In the genomic region with DNA sequence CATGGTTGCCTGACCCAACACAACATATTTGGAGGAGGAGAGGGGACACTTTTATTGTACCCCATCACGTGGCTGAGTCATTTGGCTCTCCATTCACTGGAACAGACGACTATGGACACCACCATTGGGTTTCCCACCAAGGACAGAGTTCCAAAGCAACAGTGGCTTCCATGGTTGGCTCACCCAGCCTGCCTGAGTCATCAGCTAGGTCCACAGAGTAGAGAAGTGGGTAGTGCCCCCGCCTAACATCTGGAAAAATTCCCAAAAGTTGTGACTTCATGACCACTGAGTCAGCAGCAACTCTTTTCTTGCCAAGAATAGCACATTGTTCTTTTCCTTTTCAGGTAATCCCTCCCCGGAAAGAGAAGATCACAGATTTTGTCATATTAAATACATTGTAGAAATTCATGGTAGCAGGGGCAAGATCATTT, we compare ENCODE assay signal across 2 cellular contexts.
A peak's percentile ranks its signal among the peaks of the same experiment; 100 is the strongest.
TF ChIP-seq lines count a peak whose summit lies in the region.

No MANE protein-coding gene starts in this region.

TF ChIP-seq in SK-N-SH, 30 proteins besides CTCF, POLR2A, EP300 and RAD21 (continued from another document):
- TF ChIP-seq, protein P1, sequence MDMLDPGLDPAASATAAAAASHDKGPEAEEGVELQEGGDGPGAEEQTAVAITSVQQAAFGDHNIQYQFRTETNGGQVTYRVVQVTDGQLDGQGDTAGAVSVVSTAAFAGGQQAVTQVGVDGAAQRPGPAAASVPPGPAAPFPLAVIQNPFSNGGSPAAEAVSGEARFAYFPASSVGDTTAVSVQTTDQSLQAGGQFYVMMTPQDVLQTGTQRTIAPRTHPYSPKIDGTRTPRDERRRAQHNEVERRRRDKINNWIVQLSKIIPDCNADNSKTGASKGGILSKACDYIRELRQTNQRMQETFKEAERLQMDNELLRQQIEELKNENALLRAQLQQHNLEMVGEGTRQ (IDR thresholded peaks at IDR 0.05; ENCODE audit: borderline replicate concordance, low read depth, low read length) = no peak
- peak; percentile 71 for TF ChIP-seq JUND (IDR thresholded peaks at IDR 0.05)
- TF ChIP-seq, protein P2, sequence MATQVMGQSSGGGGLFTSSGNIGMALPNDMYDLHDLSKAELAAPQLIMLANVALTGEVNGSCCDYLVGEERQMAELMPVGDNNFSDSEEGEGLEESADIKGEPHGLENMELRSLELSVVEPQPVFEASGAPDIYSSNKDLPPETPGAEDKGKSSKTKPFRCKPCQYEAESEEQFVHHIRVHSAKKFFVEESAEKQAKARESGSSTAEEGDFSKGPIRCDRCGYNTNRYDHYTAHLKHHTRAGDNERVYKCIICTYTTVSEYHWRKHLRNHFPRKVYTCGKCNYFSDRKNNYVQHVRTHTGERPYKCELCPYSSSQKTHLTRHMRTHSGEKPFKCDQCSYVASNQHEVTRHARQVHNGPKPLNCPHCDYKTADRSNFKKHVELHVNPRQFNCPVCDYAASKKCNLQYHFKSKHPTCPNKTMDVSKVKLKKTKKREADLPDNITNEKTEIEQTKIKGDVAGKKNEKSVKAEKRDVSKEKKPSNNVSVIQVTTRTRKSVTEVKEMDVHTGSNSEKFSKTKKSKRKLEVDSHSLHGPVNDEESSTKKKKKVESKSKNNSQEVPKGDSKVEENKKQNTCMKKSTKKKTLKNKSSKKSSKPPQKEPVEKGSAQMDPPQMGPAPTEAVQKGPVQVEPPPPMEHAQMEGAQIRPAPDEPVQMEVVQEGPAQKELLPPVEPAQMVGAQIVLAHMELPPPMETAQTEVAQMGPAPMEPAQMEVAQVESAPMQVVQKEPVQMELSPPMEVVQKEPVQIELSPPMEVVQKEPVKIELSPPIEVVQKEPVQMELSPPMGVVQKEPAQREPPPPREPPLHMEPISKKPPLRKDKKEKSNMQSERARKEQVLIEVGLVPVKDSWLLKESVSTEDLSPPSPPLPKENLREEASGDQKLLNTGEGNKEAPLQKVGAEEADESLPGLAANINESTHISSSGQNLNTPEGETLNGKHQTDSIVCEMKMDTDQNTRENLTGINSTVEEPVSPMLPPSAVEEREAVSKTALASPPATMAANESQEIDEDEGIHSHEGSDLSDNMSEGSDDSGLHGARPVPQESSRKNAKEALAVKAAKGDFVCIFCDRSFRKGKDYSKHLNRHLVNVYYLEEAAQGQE (IDR thresholded peaks at IDR 0.05; ENCODE audit: low read depth, low read length) = peak; percentile 83; the same call in 1 of the 2 replicates
- no peak for TF ChIP-seq SMC3 (IDR thresholded peaks at IDR 0.05; ENCODE audit: low read depth, low read length)

TF ChIP-seq in SK-N-SH treated with all-trans-retinoic acid at 6 μM for 48 hours, 23 proteins besides CTCF, POLR2A, EP300 and RAD21 (continued from another document):
- TF ChIP-seq, protein P3, sequence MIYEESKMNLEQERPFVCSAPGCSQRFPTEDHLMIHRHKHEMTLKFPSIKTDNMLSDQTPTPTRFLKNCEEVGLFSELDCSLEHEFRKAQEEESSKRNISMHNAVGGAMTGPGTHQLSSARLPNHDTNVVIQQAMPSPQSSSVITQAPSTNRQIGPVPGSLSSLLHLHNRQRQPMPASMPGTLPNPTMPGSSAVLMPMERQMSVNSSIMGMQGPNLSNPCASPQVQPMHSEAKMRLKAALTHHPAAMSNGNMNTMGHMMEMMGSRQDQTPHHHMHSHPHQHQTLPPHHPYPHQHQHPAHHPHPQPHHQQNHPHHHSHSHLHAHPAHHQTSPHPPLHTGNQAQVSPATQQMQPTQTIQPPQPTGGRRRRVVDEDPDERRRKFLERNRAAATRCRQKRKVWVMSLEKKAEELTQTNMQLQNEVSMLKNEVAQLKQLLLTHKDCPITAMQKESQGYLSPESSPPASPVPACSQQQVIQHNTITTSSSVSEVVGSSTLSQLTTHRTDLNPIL (CRISPR knock-in tag; IDR thresholded peaks at IDR 0.05; ENCODE audit: low read depth) = no peak
- TF ChIP-seq RARB (CRISPR knock-in tag; IDR thresholded peaks at IDR 0.05) = no peak
- TF ChIP-seq OSR1 (CRISPR knock-in tag; IDR thresholded peaks at IDR 0.05) = no peak
- no peak for TF ChIP-seq ZNF8 (CRISPR knock-in tag; IDR thresholded peaks at IDR 0.05)
- TF ChIP-seq, protein P4, sequence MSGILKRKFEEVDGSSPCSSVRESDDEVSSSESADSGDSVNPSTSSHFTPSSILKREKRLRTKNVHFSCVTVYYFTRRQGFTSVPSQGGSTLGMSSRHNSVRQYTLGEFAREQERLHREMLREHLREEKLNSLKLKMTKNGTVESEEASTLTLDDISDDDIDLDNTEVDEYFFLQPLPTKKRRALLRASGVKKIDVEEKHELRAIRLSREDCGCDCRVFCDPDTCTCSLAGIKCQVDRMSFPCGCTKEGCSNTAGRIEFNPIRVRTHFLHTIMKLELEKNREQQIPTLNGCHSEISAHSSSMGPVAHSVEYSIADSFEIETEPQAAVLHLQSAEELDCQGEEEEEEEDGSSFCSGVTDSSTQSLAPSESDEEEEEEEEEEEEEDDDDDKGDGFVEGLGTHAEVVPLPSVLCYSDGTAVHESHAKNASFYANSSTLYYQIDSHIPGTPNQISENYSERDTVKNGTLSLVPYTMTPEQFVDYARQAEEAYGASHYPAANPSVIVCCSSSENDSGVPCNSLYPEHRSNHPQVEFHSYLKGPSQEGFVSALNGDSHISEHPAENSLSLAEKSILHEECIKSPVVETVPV (CRISPR knock-in tag; IDR thresholded peaks at IDR 0.05) = no peak
- no peak for TF ChIP-seq ZFP3 (CRISPR knock-in tag; IDR thresholded peaks at IDR 0.05)
- no peak for TF ChIP-seq PPARA (CRISPR knock-in tag; IDR thresholded peaks at IDR 0.05; ENCODE audit: borderline replicate concordance)
- no peak for TF ChIP-seq ISL1 (CRISPR knock-in tag; IDR thresholded peaks at IDR 0.05)
- no peak for TF ChIP-seq ZNF70 (CRISPR knock-in tag; IDR thresholded peaks at IDR 0.05)
- TF ChIP-seq BACH2 (CRISPR knock-in tag; IDR thresholded peaks at IDR 0.05; ENCODE audit: borderline replicate concordance) = no peak
- TF ChIP-seq GLIS3 (CRISPR knock-in tag; IDR thresholded peaks at IDR 0.05) = no peak
- no peak for TF ChIP-seq ARNTL (CRISPR knock-in tag; IDR thresholded peaks at IDR 0.05; ENCODE audit: borderline replicate concordance, low read depth)
- no peak for TF ChIP-seq ESRRG (CRISPR knock-in tag; IDR thresholded peaks at IDR 0.05)
